ENCODE assay signal across 1 cellular context in the genomic region with DNA sequence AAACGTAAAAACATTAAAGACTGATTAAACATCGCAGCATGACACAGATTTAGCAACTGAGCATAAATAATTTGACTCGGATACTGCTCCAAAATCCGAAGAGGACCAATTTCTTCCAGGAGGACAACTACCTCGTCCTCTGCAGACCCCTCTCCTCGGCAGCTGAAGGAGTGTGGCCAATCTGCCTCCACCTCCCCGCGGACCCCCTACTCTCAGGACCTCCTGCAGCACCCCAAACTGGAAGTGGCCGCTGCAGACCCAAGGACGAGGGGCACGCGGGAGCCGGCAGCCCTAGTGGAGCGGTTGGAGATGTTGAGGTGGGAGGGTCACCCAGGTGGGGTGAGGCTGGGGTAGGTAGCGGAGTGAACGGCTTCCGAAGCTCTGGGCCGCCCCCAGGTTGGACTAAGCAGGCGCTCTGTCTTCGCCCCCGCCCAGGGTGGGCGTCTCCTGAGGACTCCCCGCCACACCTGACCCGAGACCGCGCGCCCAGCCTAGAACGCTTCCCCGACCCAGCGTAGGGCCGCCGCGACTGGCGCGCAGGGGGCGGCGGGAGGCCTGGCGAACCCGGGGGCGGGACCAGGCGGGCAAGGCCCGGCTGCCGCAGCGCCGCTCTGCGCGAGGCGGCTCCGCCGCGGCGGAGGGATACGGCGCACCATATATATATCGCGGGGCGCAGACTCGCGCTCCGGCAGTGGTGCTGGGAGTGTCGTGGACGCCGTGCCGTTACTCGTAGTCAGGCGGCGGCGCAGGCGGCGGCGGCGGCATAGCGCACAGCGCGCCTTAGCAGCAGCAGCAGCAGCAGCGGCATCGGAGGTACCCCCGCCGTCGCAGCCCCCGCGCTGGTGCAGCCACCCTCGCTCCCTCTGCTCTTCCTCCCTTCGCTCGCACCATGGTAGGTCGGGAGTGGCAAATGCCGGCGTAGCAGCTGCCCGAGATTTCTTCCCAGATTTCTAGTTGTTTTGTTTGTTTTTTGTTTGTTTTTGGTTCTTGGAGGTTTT.
TF ChIP-seq lines count a peak whose summit lies in the region.

A gene (plus strand): TSS at position 688 of the 998 bp plus-strand sequence. CDS start 202 bp downstream, at position 890.

TF ChIP-seq in K562, 482 proteins besides CTCF, POLR2A, EP300 and RAD21 (continued from another document and continues in another):
- TF ChIP-seq, protein P1, sequence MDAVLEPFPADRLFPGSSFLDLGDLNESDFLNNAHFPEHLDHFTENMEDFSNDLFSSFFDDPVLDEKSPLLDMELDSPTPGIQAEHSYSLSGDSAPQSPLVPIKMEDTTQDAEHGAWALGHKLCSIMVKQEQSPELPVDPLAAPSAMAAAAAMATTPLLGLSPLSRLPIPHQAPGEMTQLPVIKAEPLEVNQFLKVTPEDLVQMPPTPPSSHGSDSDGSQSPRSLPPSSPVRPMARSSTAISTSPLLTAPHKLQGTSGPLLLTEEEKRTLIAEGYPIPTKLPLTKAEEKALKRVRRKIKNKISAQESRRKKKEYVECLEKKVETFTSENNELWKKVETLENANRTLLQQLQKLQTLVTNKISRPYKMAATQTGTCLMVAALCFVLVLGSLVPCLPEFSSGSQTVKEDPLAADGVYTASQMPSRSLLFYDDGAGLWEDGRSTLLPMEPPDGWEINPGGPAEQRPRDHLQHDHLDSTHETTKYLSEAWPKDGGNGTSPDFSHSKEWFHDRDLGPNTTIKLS (IDR thresholded peaks at IDR 0.05; ENCODE audit: borderline replicate concordance, low read depth): 0 out of 2 replicates have a peak, but pooled peaks have one; percentile 29
- TF ChIP-seq, protein P2, sequence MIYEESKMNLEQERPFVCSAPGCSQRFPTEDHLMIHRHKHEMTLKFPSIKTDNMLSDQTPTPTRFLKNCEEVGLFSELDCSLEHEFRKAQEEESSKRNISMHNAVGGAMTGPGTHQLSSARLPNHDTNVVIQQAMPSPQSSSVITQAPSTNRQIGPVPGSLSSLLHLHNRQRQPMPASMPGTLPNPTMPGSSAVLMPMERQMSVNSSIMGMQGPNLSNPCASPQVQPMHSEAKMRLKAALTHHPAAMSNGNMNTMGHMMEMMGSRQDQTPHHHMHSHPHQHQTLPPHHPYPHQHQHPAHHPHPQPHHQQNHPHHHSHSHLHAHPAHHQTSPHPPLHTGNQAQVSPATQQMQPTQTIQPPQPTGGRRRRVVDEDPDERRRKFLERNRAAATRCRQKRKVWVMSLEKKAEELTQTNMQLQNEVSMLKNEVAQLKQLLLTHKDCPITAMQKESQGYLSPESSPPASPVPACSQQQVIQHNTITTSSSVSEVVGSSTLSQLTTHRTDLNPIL (CRISPR knock-in tag; IDR thresholded peaks at IDR 0.05): no peak
- TF ChIP-seq CBX2 (IDR thresholded peaks at IDR 0.05; ENCODE audit: insufficient read depth, low read length, poor library complexity, severe bottlenecking) (no peak), TGIF2 (CRISPR knock-in tag; IDR thresholded peaks at IDR 0.05) (no peak), SAFB2 (IDR thresholded peaks at IDR 0.05; ENCODE audit: borderline replicate concordance, low read depth, low read length, severe bottlenecking) (no peak), POLR3A (IDR thresholded peaks at IDR 0.05; ENCODE audit: borderline replicate concordance, extremely low read depth, insufficient read depth, insufficient read length) (no peak), FOXK1 (CRISPR knock-in tag; IDR thresholded peaks at IDR 0.05; ENCODE audit: borderline replicate concordance) (no peak), GATAD2B (IDR thresholded peaks at IDR 0.05; ENCODE audit: borderline replicate concordance) (peak; percentile 90), COPS2 (conservative IDR thresholded peaks at IDR 0.05) (no peak), NR3C1 (CRISPR knock-in tag; IDR thresholded peaks at IDR 0.05) (peak; percentile 66; the same call in 1 of the 2 replicates), FOXJ2 (tag; IDR thresholded peaks at IDR 0.05) (peak; percentile 38; the same call in 1 of the 2 replicates), PRPF4 (IDR thresholded peaks at IDR 0.05; ENCODE audit: insufficient read depth, low read depth, low read length, poor library complexity, severe bottlenecking) (peak; percentile 59), CCNT2 (IDR thresholded peaks at IDR 0.05; ENCODE audit: borderline replicate concordance, extremely low read depth, insufficient read length, low read depth, low read length) (peak; percentile 96), SMC3 (conservative IDR thresholded peaks at IDR 0.05; ENCODE audit: insufficient read depth, low read depth, low read length) (0 out of 2 replicates have a peak, but pooled peaks have one; percentile 24), POLR2G (IDR thresholded peaks at IDR 0.05; ENCODE audit: low read depth, low read length) (peak; percentile 100), SLC30A9 (CRISPR knock-in tag; IDR thresholded peaks at IDR 0.05) (no peak), ASH1L (IDR thresholded peaks at IDR 0.05; ENCODE audit: borderline replicate concordance, low read depth, partially characterized antibody) (no peak), CBFB (CRISPR knock-in tag; IDR thresholded peaks at IDR 0.05) (no peak), CREM (IDR thresholded peaks at IDR 0.05; ENCODE audit: low read depth) (peak; percentile 58), ZNF324 (CRISPR knock-in tag; IDR thresholded peaks at IDR 0.05) (no peak), NUFIP1 (IDR thresholded peaks at IDR 0.05; ENCODE audit: partially characterized antibody) (no peak), MBD2 (IDR thresholded peaks at IDR 0.05; ENCODE audit: borderline replicate concordance, low read depth) (peak; percentile 79; the same call in 1 of the 2 replicates), HDAC2 (IDR thresholded peaks at IDR 0.05) (0 out of 2 replicates have a peak, but pooled peaks have one; percentile 24), WHSC1 (IDR thresholded peaks at IDR 0.05; ENCODE audit: low read length) (no peak), RB1 (IDR thresholded peaks at IDR 0.05; ENCODE audit: low read depth) (peak; percentile 97), SNIP1 (IDR thresholded peaks at IDR 0.05; ENCODE audit: low read depth) (no peak), BRD4 (IDR thresholded peaks at IDR 0.05) (no peak), HNRNPLL (IDR thresholded peaks at IDR 0.05; ENCODE audit: low read depth, low read length, poor library complexity, severe bottlenecking) (peak; percentile 76), NFE2L1 (tag; IDR thresholded peaks at IDR 0.05; ENCODE audit: borderline replicate concordance, low read depth) (no peak), FOSL1 (tag; conservative IDR thresholded peaks at IDR 0.05) (peak; percentile 28; the same call in 1 of the 2 replicates), HLTF (IDR thresholded peaks at IDR 0.05) (no peak), RBM15 (IDR thresholded peaks at IDR 0.05; ENCODE audit: insufficient read depth, low read length) (no peak), HCFC1 (IDR thresholded peaks at IDR 0.05; ENCODE audit: low read depth, low read length) (peak; percentile 66), ZNF707 (CRISPR knock-in tag; conservative IDR thresholded peaks at IDR 0.05) (0 out of 2 replicates have a peak, but pooled peaks have one; percentile 14), RBM25 (IDR thresholded peaks at IDR 0.05; ENCODE audit: low read depth, low read length, severe bottlenecking) (no peak), ZFP1 (CRISPR knock-in tag; IDR thresholded peaks at IDR 0.05) (no peak), MEF2A (IDR thresholded peaks at IDR 0.05; ENCODE audit: control insufficient read depth, low read depth, low read length) (no peak), ZC3H4 (CRISPR knock-in tag; IDR thresholded peaks at IDR 0.05; ENCODE audit: borderline replicate concordance) (no peak), ZC3H8 (IDR thresholded peaks at IDR 0.05) (no peak), CHD1 (IDR thresholded peaks at IDR 0.05; ENCODE audit: low read length) (no peak), MAFG (tag; conservative IDR thresholded peaks at IDR 0.05) (no peak), ZC3H11A (IDR thresholded peaks at IDR 0.05; ENCODE audit: low read depth, low read length) (no peak), CBX5 (IDR thresholded peaks at IDR 0.05; ENCODE audit: borderline replicate concordance, low read depth) (0 out of 2 replicates have a peak, but pooled peaks have one; percentile 12), PCBP1 (IDR thresholded peaks at IDR 0.05; ENCODE audit: low read depth, low read length, poor library complexity, severe bottlenecking) (peak; percentile 98), MIER1 (IDR thresholded peaks at IDR 0.05; ENCODE audit: low read depth) (no peak), ZSCAN32 (CRISPR knock-in tag; IDR thresholded peaks at IDR 0.05) (no peak), ZNF780A (CRISPR knock-in tag; IDR thresholded peaks at IDR 0.05) (0 out of 2 replicates have a peak, but pooled peaks have one; percentile 20), PML (IDR thresholded peaks at IDR 0.05; ENCODE audit: low read length) (peak; percentile 78), ZNF23 (CRISPR knock-in tag; IDR thresholded peaks at IDR 0.05) (no peak), BRD9 (IDR thresholded peaks at IDR 0.05; ENCODE audit: low read depth, partially characterized antibody) (no peak)
- TF ChIP-seq, protein P3, sequence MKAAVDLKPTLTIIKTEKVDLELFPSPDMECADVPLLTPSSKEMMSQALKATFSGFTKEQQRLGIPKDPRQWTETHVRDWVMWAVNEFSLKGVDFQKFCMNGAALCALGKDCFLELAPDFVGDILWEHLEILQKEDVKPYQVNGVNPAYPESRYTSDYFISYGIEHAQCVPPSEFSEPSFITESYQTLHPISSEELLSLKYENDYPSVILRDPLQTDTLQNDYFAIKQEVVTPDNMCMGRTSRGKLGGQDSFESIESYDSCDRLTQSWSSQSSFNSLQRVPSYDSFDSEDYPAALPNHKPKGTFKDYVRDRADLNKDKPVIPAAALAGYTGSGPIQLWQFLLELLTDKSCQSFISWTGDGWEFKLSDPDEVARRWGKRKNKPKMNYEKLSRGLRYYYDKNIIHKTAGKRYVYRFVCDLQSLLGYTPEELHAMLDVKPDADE (conservative IDR thresholded peaks at IDR 0.05; ENCODE audit: control insufficient read depth, low read depth, low read length): peak; percentile 85; the same call in 1 of the 2 replicates
- TF ChIP-seq, protein P4, sequence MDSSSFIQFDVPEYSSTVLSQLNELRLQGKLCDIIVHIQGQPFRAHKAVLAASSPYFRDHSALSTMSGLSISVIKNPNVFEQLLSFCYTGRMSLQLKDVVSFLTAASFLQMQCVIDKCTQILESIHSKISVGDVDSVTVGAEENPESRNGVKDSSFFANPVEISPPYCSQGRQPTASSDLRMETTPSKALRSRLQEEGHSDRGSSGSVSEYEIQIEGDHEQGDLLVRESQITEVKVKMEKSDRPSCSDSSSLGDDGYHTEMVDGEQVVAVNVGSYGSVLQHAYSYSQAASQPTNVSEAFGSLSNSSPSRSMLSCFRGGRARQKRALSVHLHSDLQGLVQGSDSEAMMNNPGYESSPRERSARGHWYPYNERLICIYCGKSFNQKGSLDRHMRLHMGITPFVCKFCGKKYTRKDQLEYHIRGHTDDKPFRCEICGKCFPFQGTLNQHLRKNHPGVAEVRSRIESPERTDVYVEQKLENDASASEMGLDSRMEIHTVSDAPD (CRISPR knock-in tag; IDR thresholded peaks at IDR 0.05): no peak
- TF ChIP-seq, protein P5, sequence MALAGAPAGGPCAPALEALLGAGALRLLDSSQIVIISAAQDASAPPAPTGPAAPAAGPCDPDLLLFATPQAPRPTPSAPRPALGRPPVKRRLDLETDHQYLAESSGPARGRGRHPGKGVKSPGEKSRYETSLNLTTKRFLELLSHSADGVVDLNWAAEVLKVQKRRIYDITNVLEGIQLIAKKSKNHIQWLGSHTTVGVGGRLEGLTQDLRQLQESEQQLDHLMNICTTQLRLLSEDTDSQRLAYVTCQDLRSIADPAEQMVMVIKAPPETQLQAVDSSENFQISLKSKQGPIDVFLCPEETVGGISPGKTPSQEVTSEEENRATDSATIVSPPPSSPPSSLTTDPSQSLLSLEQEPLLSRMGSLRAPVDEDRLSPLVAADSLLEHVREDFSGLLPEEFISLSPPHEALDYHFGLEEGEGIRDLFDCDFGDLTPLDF (CRISPR knock-in tag; IDR thresholded peaks at IDR 0.05): no peak
- TF ChIP-seq, protein P6, sequence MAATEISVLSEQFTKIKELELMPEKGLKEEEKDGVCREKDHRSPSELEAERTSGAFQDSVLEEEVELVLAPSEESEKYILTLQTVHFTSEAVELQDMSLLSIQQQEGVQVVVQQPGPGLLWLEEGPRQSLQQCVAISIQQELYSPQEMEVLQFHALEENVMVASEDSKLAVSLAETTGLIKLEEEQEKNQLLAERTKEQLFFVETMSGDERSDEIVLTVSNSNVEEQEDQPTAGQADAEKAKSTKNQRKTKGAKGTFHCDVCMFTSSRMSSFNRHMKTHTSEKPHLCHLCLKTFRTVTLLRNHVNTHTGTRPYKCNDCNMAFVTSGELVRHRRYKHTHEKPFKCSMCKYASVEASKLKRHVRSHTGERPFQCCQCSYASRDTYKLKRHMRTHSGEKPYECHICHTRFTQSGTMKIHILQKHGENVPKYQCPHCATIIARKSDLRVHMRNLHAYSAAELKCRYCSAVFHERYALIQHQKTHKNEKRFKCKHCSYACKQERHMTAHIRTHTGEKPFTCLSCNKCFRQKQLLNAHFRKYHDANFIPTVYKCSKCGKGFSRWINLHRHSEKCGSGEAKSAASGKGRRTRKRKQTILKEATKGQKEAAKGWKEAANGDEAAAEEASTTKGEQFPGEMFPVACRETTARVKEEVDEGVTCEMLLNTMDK (IDR thresholded peaks at IDR 0.05; ENCODE audit: borderline replicate concordance, insufficient read depth, low read depth, low read length, poor library complexity, severe bottlenecking): peak; percentile 22
- TF ChIP-seq, protein P7, sequence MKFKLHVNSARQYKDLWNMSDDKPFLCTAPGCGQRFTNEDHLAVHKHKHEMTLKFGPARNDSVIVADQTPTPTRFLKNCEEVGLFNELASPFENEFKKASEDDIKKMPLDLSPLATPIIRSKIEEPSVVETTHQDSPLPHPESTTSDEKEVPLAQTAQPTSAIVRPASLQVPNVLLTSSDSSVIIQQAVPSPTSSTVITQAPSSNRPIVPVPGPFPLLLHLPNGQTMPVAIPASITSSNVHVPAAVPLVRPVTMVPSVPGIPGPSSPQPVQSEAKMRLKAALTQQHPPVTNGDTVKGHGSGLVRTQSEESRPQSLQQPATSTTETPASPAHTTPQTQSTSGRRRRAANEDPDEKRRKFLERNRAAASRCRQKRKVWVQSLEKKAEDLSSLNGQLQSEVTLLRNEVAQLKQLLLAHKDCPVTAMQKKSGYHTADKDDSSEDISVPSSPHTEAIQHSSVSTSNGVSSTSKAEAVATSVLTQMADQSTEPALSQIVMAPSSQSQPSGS (CRISPR knock-in tag; IDR thresholded peaks at IDR 0.05): no peak
- TF ChIP-seq, protein P8, sequence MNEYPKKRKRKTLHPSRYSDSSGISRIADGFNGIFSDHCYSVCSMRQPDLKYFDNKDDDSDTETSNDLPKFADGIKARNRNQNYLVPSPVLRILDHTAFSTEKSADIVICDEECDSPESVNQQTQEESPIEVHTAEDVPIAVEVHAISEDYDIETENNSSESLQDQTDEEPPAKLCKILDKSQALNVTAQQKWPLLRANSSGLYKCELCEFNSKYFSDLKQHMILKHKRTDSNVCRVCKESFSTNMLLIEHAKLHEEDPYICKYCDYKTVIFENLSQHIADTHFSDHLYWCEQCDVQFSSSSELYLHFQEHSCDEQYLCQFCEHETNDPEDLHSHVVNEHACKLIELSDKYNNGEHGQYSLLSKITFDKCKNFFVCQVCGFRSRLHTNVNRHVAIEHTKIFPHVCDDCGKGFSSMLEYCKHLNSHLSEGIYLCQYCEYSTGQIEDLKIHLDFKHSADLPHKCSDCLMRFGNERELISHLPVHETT (CRISPR knock-in tag; conservative IDR thresholded peaks at IDR 0.05 in 1 of 2, IDR thresholded peaks at IDR 0.05 in 1 of 2): 0 out of 4 replicates have a peak, but pooled peaks of 1 of the 2 experiments have one; percentile 61
